ENCODE assay signal across 17 cellular contexts in the genomic region with DNA sequence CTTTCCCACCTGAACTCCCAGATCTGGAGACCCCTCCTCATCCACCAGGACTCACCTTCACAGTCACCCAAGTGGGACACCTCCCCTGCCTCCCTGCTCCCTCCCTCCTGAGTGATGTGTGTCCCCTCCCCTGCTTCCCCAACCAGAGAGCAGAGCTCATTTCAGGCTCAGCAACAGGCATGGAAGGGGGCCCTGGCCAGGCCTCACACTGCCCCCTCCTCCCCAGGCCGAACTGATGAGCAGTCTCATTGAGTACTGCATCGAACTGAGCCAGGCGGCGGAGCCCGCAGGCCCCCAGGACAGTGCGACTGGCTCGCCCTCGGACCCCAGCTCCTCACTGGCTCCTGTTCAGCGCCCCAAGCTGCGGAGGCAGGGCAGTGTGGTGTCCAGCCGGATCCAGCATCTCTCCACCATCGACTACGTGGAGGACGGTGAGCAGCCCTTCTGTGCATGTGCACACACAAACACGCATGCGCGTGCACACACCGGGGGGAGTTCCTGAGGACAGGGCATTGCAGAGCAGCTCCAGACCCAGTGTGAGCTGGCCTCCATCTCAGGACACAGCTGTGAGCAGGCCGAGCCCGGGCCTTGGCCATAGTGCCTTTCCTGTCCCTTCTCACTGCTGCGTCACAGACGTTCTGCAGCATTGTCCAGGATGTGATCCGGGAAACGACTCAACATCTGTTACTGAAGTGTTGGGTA. TPM values are rescaled to one million over a fixed set of nuclear protein-coding genes. Genes with fewer than 3 reads are reported as not detected.
DNase-seq lines count a peak whose midpoint lies in the region; ATAC-seq and TF ChIP-seq lines count a peak whose summit lies in the region.
"Had no signal": no experiment of that assay in that cellular context is flagged by ENCODE, and none has a peak within 500 bp of the region (broad histone marks: within the 10 kb centered on the region; RNA-seq: fewer than 3 reads in every experiment).

No MANE protein-coding gene starts in this region.

- H3K9me3 ChIP-seq in breast epithelium (no peaks in the 10 kb centered on the region), osteoblast (ENCODE audit: low read depth, low read length) (no peaks in the 10 kb centered on the region)
- H3K9me3 ChIP-seq: colonic mucosa, pancreas had no signal

- H3K9me3 Mint-ChIP-seq in MCF 10A (ENCODE audit: unreplicated experiment) = no peaks in the 10 kb centered on the region

- H3K4me3 ChIP-seq in breast epithelium (no peak overlapping the region), osteoblast (ENCODE audit: insufficient read depth, low read length) (no peak overlapping the region)
- H3K4me3 ChIP-seq: colonic mucosa, pancreas had no signal

- H3K27ac Mint-ChIP-seq in MCF 10A (ENCODE audit: low read depth, unreplicated experiment) = no peak overlapping the region

- peak; percentile 52 to 54 for ATAC-seq in left cardiac atrium
- no peak for ATAC-seq in HG03095 (IDR thresholded peaks at IDR 0.05; ENCODE audit: unreplicated experiment)
- no peak for ATAC-seq in GM18502 (IDR thresholded peaks at IDR 0.05; ENCODE audit: poor library complexity, unreplicated experiment)
- ATAC-seq: Panc1 had no signal

- H3K36me3 ChIP-seq in breast epithelium = no peaks in the 10 kb centered on the region
- peaks cover 65% of the 10 kb centered on the region for H3K36me3 ChIP-seq in osteoblast (ENCODE audit: insufficient read depth, low read length)

- no peak for TF ChIP-seq POLR2A in breast epithelium (IDR thresholded peaks at IDR 0.05)

- no peak overlapping the region for H3K4me3 Mint-ChIP-seq in MCF 10A (ENCODE audit: unreplicated experiment)

- H3K4me2 ChIP-seq in osteoblast (ENCODE audit: insufficient read depth, low read length) = no peak overlapping the region

- no peak overlapping the region for H2AFZ ChIP-seq in osteoblast (ENCODE audit: low read length)

- H3K27me3 Mint-ChIP-seq in MCF 10A (ENCODE audit: insufficient read depth, unreplicated experiment) = no peaks in the 10 kb centered on the region

- no TSS peak for BruUV-seq in MCF 10A (replicated peaks; lab: Mats Ljungman, UMichigan)

- intact Hi-C loops in breast epithelium (cut with DNase I; ENCODE audit: low total_unique reads) (no loop called here), MCF 10A (cut with micrococcal nuclease) (no loop called here), left cardiac atrium (cut with DNase I) (no loop called here)

- H3K4me1 ChIP-seq in breast epithelium (no peaks in the 10 kb centered on the region), osteoblast (ENCODE audit: insufficient read depth, low read length) (no peaks in the 10 kb centered on the region)
- H3K4me1 ChIP-seq: colonic mucosa, pancreas had no signal

- H3K27ac ChIP-seq in breast epithelium = peak overlapping the region; percentile 21 to 43
- no peak overlapping the region for H3K27ac ChIP-seq in osteoblast (ENCODE audit: low read depth, low read length)
- H3K27ac ChIP-seq: C4-2B, colonic mucosa, pancreas had no signal

- peaks cover 79% of the 10 kb centered on the region for H3K36me3 Mint-ChIP-seq in MCF 10A (ENCODE audit: insufficient read depth, unreplicated experiment)

- CTCF ChIA-PET in MCF 10A (lab: Yijun Ruan, JAX) = interaction anchor here (4.2 kb wide), 1 partner anchor 11 kb away, joined by 27 read pairs; no protein-coding TSS in a partner anchor

- POLR2A ChIA-PET in MCF 10A (lab: Yijun Ruan, JAX) = interaction anchor here (0.9 to 4.2 kb wide), 2 partner anchors 10 to 19 kb away, joined by 3 to 15 read pairs; a partner anchor contains a TSS

- H3K27me3 ChIP-seq in breast epithelium (no peaks in the 10 kb centered on the region), osteoblast (ENCODE audit: insufficient read depth, low read length) (no peaks in the 10 kb centered on the region)
- H3K27me3 ChIP-seq: colonic mucosa, pancreas had no signal

- no peak for DNase-seq in breast epithelium (ENCODE audit: low spot score in 2 of 2)
- no peak for DNase-seq in MCF 10A (ENCODE audit: unreplicated experiment)
- no peak for DNase-seq in left cardiac atrium
- DNase-seq in osteoblast (ENCODE audit: insufficient read length, low spot score, missing footprints) = peak; percentile 68
- no peak for DNase-seq in NCI-H1092 (lab: John Stamatoyannopoulos, UW)
- no peak for DNase-seq in NCI-H2029 (lab: John Stamatoyannopoulos, UW)
- DNase-seq: activated CD4-positive, alpha-beta T cell treated with anti-CD3 and anti-CD28 coated beads, Interleukin-2, amount 50 U/mL, for 1 hour; activated naive CD4-positive, alpha-beta T cell treated with Interleukin-2 at 50 U/mL for 16 hours; colonic mucosa; NCI-H1694 treated with DMSO at 0.1 percent for 48 hours; NCI-H2227 treated with DMSO at 0.1 percent for 48 hours; stimulated activated CD4-positive, alpha-beta T cell treated with anti-CD3 and anti-CD28 coated beads, Interleukin-2, amount 100 ng/mL, for 48 hours had no signal

- H3K4me1 Mint-ChIP-seq in MCF 10A (ENCODE audit: insufficient read depth, unreplicated experiment) = no peaks in the 10 kb centered on the region

- no peak for TF ChIP-seq CTCF in breast epithelium (IDR thresholded peaks at IDR 0.05)
- TF ChIP-seq CTCF in MCF 10A (IDR thresholded peaks at IDR 0.05; ENCODE audit: unreplicated experiment) = no peak
- no peak for TF ChIP-seq CTCF in osteoblast (IDR thresholded peaks at IDR 0.05; ENCODE audit: extremely low read depth, low read depth, low read length)

- H3K79me2 ChIP-seq in osteoblast (ENCODE audit: insufficient read depth, low read length) = peaks cover 3% of the 10 kb centered on the region

- peaks cover 3% of the 10 kb centered on the region for H4K20me1 ChIP-seq in osteoblast (ENCODE audit: insufficient read depth, low read length)

RNA-seq across cellular contexts. Expression of a gene that starts 17.8 kb away (rescaled TPM):
- 100 to 1,000 TPM; 323 to 391 (median 351) TPM for total RNA-seq in breast epithelium
- total RNA-seq in MCF 10A (2022) = 1,026 and 1,292 TPM in 2 replicates
- 100 to 1,000 TPM; 405 to 657 TPM for total RNA-seq in left cardiac atrium
- total RNA-seq in osteoblast = 818 and 1,122 TPM in 2 replicates

RNA-seq across cellular contexts. Expression of a gene that starts 18.4 kb away (rescaled TPM):
- total RNA-seq in breast epithelium (10 to 100 TPM; 22.9 to 57.0 (median 49.0) TPM), MCF 10A (2022) (18.9 and 21.7 TPM in 2 replicates), left cardiac atrium (10 to 100 TPM; 13.4 to 21.5 TPM), osteoblast (62.2 and 78.2 TPM in 2 replicates)

RNA-seq across cellular contexts. Expression of a gene that starts 22.3 kb away (rescaled TPM):
- total RNA-seq in breast epithelium = 1 to 10 TPM; 5.4 to 9.1 (median 6.6) TPM
- 3.9 and 4.9 TPM in 2 replicates for total RNA-seq in MCF 10A (2022)
- 1 to 10 TPM; 4.1 to 7.2 TPM for total RNA-seq in left cardiac atrium
- total RNA-seq in osteoblast = 4.1 and 4.3 TPM in 2 replicates

RNA-seq across cellular contexts. Expression of a gene that starts 50.2 kb away (rescaled TPM):
- total RNA-seq in breast epithelium = 1 to 10 TPM in 1 of 3 donors, under 1 TPM in 1, not detected in 1; 0.29 to 1.3 TPM
- 0.14 TPM in 1 of 2 replicates, not detected in the other for total RNA-seq in MCF 10A (2022)
- total RNA-seq in left cardiac atrium = under 1 TPM in 1 of 2 donors, not detected in 1; 0.12 TPM
- total RNA-seq in osteoblast = not detected in 2 replicates

Comparison
In these comparisons a context has a peak if more than half of its experiments do, and no peak if none do; other contexts are left out.
1. ATAC-seq: peak in left cardiac atrium (2 of 2); none in HG03095 (single experiment) and GM18502 (single experiment).